Comparison of ENCODE assay signal across 32 cellular contexts in genomic region chr21:38716088-38716487, GRCh38.
"Had no signal": no experiment of that assay in that cellular context is flagged by ENCODE, and none has a peak within 500 bp of the region (broad histone marks: within the 10 kb centered on the region; RNA-seq: fewer than 3 reads in every experiment).

No MANE protein-coding gene starts in this region.

- H3K9ac ChIP-seq: parathyroid adenoma had no signal

- H3K4me3 Mint-ChIP-seq: naive B cell; naive thymus-derived CD8-positive, alpha-beta T cell; natural killer cell treated with Interleukin-12 subunit alpha and Interleukin-12 subunit beta and Interleukin-15 and Interleukin-18, amount 100 ng/mL, for 72 hours; nephron progenitor cell; neural crest cell; stimulated activated effector memory CD8-positive, alpha-beta T cell treated with anti-CD3 and anti-CD28 coated beads, Interleukin-12 subunit alpha, Interleukin-12 subunit beta, amount 100 ng/mL, for 72 hours; stimulated activated naive B cell treated with anti-CD40 and anti-IgM and Interleukin-4, amounts not matched to agents 10 μg/mL and 1 μg/mL and 100 μg/mL, for 72 hours; stimulated activated naive CD8-positive, alpha-beta T cell treated with anti-CD3 and anti-CD28 coated beads, Interleukin-15, Interleukin-2, amounts not matched to agents 100 ng/mL and 50 ng/mL, for 24 hours had no signal

- DNase-seq: naive B cell; naive thymus-derived CD8-positive, alpha-beta T cell; nephron progenitor cell; nucleus accumbens; ovary; posterior cingulate gyrus; retina; right cardiac atrium; right lobe of liver; sigmoid colon; small intestine; spleen; stimulated activated CD4-positive, alpha-beta T cell treated with anti-CD3 and anti-CD28 coated beads, Interleukin-15, amount 100 ng/mL, for 24 hours; stimulated activated CD4-positive, alpha-beta T cell treated with anti-CD3 and anti-CD28 coated beads, Interleukin-2, amount 100 ng/mL, for 24 hours; stimulated activated CD4-positive, alpha-beta T cell treated with anti-CD3 and anti-CD28 coated beads, Interleukin-2, amount 100 ng/mL, for 48 hours; stimulated activated CD4-positive, alpha-beta T cell treated with anti-CD3 and anti-CD28 coated beads, Interleukin-4, amount 100 ng/mL, for 24 hours; stimulated activated naive B cell treated with anti-CD40 and anti-IgM and Interleukin-4, amounts not matched to agents 10 μg/mL and 1 μg/mL and 100 μg/mL, for 72 hours; stimulated activated naive CD4-positive, alpha-beta T cell treated with Interleukin-2 at 50 U/mL for 16 hours; stomach; thyroid gland; trophoblast cell; upper lobe of right lung; uterus had no signal

- H3K9me3 Mint-ChIP-seq: naive B cell; naive thymus-derived CD8-positive, alpha-beta T cell; natural killer cell treated with Interleukin-12 subunit alpha and Interleukin-12 subunit beta and Interleukin-15 and Interleukin-18, amount 100 ng/mL, for 72 hours; nephron progenitor cell; neural crest cell; stimulated activated effector memory CD8-positive, alpha-beta T cell treated with anti-CD3 and anti-CD28 coated beads, Interleukin-12 subunit alpha, Interleukin-12 subunit beta, amount 100 ng/mL, for 72 hours; stimulated activated naive B cell treated with anti-CD40 and anti-IgM and Interleukin-4, amounts not matched to agents 10 μg/mL and 1 μg/mL and 100 μg/mL, for 72 hours; stimulated activated naive CD8-positive, alpha-beta T cell treated with anti-CD3 and anti-CD28 coated beads, Interleukin-15, Interleukin-2, amounts not matched to agents 100 ng/mL and 50 ng/mL, for 24 hours had no signal

- H3K36me3 Mint-ChIP-seq: naive B cell; naive thymus-derived CD8-positive, alpha-beta T cell; natural killer cell treated with Interleukin-12 subunit alpha and Interleukin-12 subunit beta and Interleukin-15 and Interleukin-18, amount 100 ng/mL, for 72 hours; stimulated activated effector memory CD8-positive, alpha-beta T cell treated with anti-CD3 and anti-CD28 coated beads, Interleukin-12 subunit alpha, Interleukin-12 subunit beta, amount 100 ng/mL, for 72 hours; stimulated activated naive B cell treated with anti-CD40 and anti-IgM and Interleukin-4, amounts not matched to agents 10 μg/mL and 1 μg/mL and 100 μg/mL, for 72 hours had no signal

- H3K79me2 ChIP-seq: parathyroid adenoma had no signal

- H3K27ac ChIP-seq: neutrophil, ovary, parathyroid adenoma, prostate gland, right lobe of liver, sigmoid colon, spleen, stomach, thyroid gland, tibial nerve, upper lobe of right lung, uterus had no signal

- H3K36me3 ChIP-seq: neutrophil, ovary, prostate gland, right lobe of liver, sigmoid colon, spleen, stomach, thoracic aorta, thyroid gland, tibial nerve, upper lobe of right lung, uterus had no signal

- H3K4me1 ChIP-seq: parathyroid adenoma, prostate gland, right lobe of liver, sigmoid colon, spleen, stomach, thyroid gland, tibial nerve, upper lobe of right lung, uterus had no signal

- H3K27ac Mint-ChIP-seq: naive B cell; naive thymus-derived CD8-positive, alpha-beta T cell; natural killer cell treated with Interleukin-12 subunit alpha and Interleukin-12 subunit beta and Interleukin-15 and Interleukin-18, amount 100 ng/mL, for 72 hours; stimulated activated effector memory CD8-positive, alpha-beta T cell treated with anti-CD3 and anti-CD28 coated beads, Interleukin-12 subunit alpha, Interleukin-12 subunit beta, amount 100 ng/mL, for 72 hours; stimulated activated naive B cell treated with anti-CD40 and anti-IgM and Interleukin-4, amounts not matched to agents 10 μg/mL and 1 μg/mL and 100 μg/mL, for 72 hours; stimulated activated naive CD8-positive, alpha-beta T cell treated with anti-CD3 and anti-CD28 coated beads, Interleukin-15, Interleukin-2, amounts not matched to agents 100 ng/mL and 50 ng/mL, for 24 hours had no signal

- H3K9me3 ChIP-seq: neutrophil, ovary, prostate gland, right lobe of liver, sigmoid colon, spleen, stomach, thoracic aorta, thyroid gland, tibial nerve, upper lobe of right lung, uterus had no signal

- H3K4me3 ChIP-seq: ovary, prostate gland, right lobe of liver, sigmoid colon, spleen, stomach, thoracic aorta, thyroid gland, tibial nerve, upper lobe of right lung, uterus had no signal

- H3K27me3 Mint-ChIP-seq: stimulated activated naive B cell treated with anti-CD40 and anti-IgM and Interleukin-4, amounts not matched to agents 10 μg/mL and 1 μg/mL and 100 μg/mL, for 72 hours; stimulated activated naive CD8-positive, alpha-beta T cell treated with anti-CD3 and anti-CD28 coated beads, Interleukin-15, Interleukin-2, amounts not matched to agents 100 ng/mL and 50 ng/mL, for 24 hours had no signal

- H2AFZ ChIP-seq: parathyroid adenoma had no signal

- H3K4me1 Mint-ChIP-seq: naive B cell; naive thymus-derived CD8-positive, alpha-beta T cell; stimulated activated effector memory CD8-positive, alpha-beta T cell treated with anti-CD3 and anti-CD28 coated beads, Interleukin-12 subunit alpha, Interleukin-12 subunit beta, amount 100 ng/mL, for 72 hours; stimulated activated naive B cell treated with anti-CD40 and anti-IgM and Interleukin-4, amounts not matched to agents 10 μg/mL and 1 μg/mL and 100 μg/mL, for 72 hours had no signal

- H3K27me3 ChIP-seq: neutrophil, ovary, right lobe of liver, sigmoid colon, spleen, stomach, thyroid gland, tibial nerve, uterus had no signal
